9 cellular contexts compared by ENCODE assay signal in genomic region chr12:96327346-96327745, GRCh38.
A peak's percentile ranks its signal among the peaks of the same experiment; 100 is the strongest.
DNase-seq lines count a peak whose midpoint lies in the region; ATAC-seq lines count a peak whose summit lies in the region.
"Had no signal": no experiment of that assay in that cellular context is flagged by ENCODE, and none has a peak within 500 bp of the region (broad histone marks: within the 10 kb centered on the region; RNA-seq: fewer than 3 reads in every experiment).

No MANE protein-coding gene starts in this region.

- ATAC-seq in GM18868 (IDR thresholded peaks at IDR 0.05; ENCODE audit: unreplicated experiment) (peak; percentile 87), GM21723 (IDR thresholded peaks at IDR 0.05; ENCODE audit: unreplicated experiment) (peak; percentile 83), HG03442 (IDR thresholded peaks at IDR 0.05; ENCODE audit: unreplicated experiment) (peak; percentile 80)
- no peak for ATAC-seq in natural killer cell treated with Interleukin-12 subunit alpha and Interleukin-12 subunit beta and Interleukin-15 and Interleukin-18, amount 100 ng/mL, for 72 hours

- no peak for DNase-seq in natural killer cell treated with Interleukin-12 subunit alpha and Interleukin-12 subunit beta and Interleukin-15 and Interleukin-18, amount 100 ng/mL, for 72 hours (ENCODE audit: low spot score)
- DNase-seq in EL: no peak
- DNase-seq in NCI-H2171 (lab: John Stamatoyannopoulos, UW): no peak
- DNase-seq in NCI-H2227 treated with DMSO at 0.1 percent for 48 hours (lab: John Stamatoyannopoulos, UW): no peak
- DNase-seq: NK-92 treated with Interleukin-12 subunit alpha and Interleukin-12 subunit beta, amount 100 ng/mL, for 24 hours; nucleus accumbens had no signal

- H3K4me1 Mint-ChIP-seq in natural killer cell treated with Interleukin-12 subunit alpha and Interleukin-12 subunit beta and Interleukin-15 and Interleukin-18, amount 100 ng/mL, for 72 hours (ENCODE audit: low read depth in 2 of 2): peaks cover 49 to 60% of the 10 kb centered on the region in 2 donors

- no peak overlapping the region for H3K4me3 Mint-ChIP-seq in natural killer cell treated with Interleukin-12 subunit alpha and Interleukin-12 subunit beta and Interleukin-15 and Interleukin-18, amount 100 ng/mL, for 72 hours

- H3K27ac Mint-ChIP-seq in natural killer cell treated with Interleukin-12 subunit alpha and Interleukin-12 subunit beta and Interleukin-15 and Interleukin-18, amount 100 ng/mL, for 72 hours: peak overlapping the region; percentile 44 to 84

- H3K27me3 Mint-ChIP-seq in natural killer cell treated with Interleukin-12 subunit alpha and Interleukin-12 subunit beta and Interleukin-15 and Interleukin-18, amount 100 ng/mL, for 72 hours: no peaks in the 10 kb centered on the region

- no peaks in the 10 kb centered on the region for H3K9me3 Mint-ChIP-seq in natural killer cell treated with Interleukin-12 subunit alpha and Interleukin-12 subunit beta and Interleukin-15 and Interleukin-18, amount 100 ng/mL, for 72 hours

- peaks cover 14% of the 10 kb centered on the region for H3K36me3 Mint-ChIP-seq in natural killer cell treated with Interleukin-12 subunit alpha and Interleukin-12 subunit beta and Interleukin-15 and Interleukin-18, amount 100 ng/mL, for 72 hours

Comparison
In these comparisons a context has a peak if more than half of its experiments do, and no peak if none do; other contexts are left out.
1. ATAC-seq: peak in GM18868 (single experiment), GM21723 (single experiment) and HG03442 (single experiment); none in natural killer cell treated with Interleukin-12 subunit alpha and Interleukin-12 subunit beta and Interleukin-15 and Interleukin-18, amount 100 ng/mL, for 72 hours (0 of 2).